ENCODE assay signal across 8 cellular contexts in the genomic region with DNA sequence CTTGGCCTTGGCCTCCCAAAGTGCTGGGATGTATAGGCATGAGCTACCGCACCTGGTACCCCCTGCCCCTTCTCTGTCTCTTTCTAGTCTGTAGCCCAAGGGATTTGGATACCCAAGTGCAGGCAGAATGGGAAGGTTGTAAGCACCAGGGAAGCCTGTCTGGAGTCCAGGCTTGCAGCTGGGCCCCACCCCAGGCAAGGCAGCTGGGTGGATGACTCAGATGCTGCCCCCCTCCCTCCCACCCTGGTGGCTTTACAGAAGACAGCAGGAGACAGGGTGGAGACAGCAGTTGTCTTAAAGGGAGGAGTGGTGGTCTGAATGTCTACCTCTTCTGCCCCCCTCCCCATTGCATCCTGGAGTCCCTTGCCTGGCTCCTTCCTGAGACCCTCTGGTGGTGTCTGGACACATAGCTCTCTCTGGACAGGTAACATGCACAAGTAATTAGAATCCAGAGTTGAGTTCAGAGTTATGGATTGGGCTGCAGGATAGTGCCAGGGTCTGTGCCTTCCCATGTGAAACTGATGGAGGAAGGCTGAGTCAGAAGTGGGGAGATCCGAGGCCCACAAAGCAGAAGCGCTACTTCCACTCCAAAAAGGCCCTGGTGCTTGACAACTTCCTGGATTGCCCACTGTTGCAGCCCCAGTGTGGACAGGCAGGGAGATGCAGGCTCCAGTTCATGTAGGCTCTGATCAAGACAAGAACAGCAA. TPM values are rescaled to one million over a fixed set of nuclear protein-coding genes. Genes with fewer than 3 reads are reported as not detected.
A peak's percentile ranks its signal among the peaks of the same experiment; 100 is the strongest.
DNase-seq lines count a peak whose midpoint lies in the region; ATAC-seq and TF ChIP-seq lines count a peak whose summit lies in the region.

No MANE protein-coding gene starts in this region.

- peaks cover 61% of the 10 kb centered on the region for H3K4me1 Mint-ChIP-seq in WTC11
- peaks cover 31% of the 10 kb centered on the region for H3K4me1 Mint-ChIP-seq in glutamatergic neuron (ENCODE audit: low read depth, unreplicated experiment)
- H3K4me1 Mint-ChIP-seq in stimulated activated naive B cell treated with anti-CD40 and anti-IgM and Interleukin-4, amounts not matched to agents 10 μg/mL and 1 μg/mL and 100 μg/mL, for 72 hours = peaks cover 50 to 69% of the 10 kb centered on the region in 2 donors

- ATAC-seq in WTC11 = no peak
- peak; percentile 71 to 78 for ATAC-seq in stimulated activated naive B cell treated with anti-CD40 and anti-IgM and Interleukin-4, amounts not matched to agents 10 μg/mL and 1 μg/mL and 100 μg/mL, for 72 hours (replicated peaks)
- no peak for ATAC-seq in GM21360 (IDR thresholded peaks at IDR 0.05; ENCODE audit: unreplicated experiment)

- DNase-seq in A172 (ENCODE audit: low spot score) = peak; percentile 93
- peak; percentile 74 to 85 for DNase-seq in HL-60 (ENCODE audit: low read depth in 1 of 2, low spot score in 1 of 2)
- no peak for DNase-seq in WTC11 (ENCODE audit: low spot score)
- DNase-seq in glutamatergic neuron = no peak
- no peak for DNase-seq in stimulated activated naive B cell treated with anti-CD40 and anti-IgM and Interleukin-4, amounts not matched to agents 10 μg/mL and 1 μg/mL and 100 μg/mL, for 72 hours
- DNase-seq in GM19240 (ENCODE audit: insufficient read length, low spot score) = no peak
- no peak for DNase-seq in NCI-H524 treated with DMSO at 0.1 percent for 48 hours (lab: John Stamatoyannopoulos, UW)

- no peaks in the 10 kb centered on the region for H3K9me3 Mint-ChIP-seq in WTC11
- H3K9me3 Mint-ChIP-seq in glutamatergic neuron (ENCODE audit: unreplicated experiment) = peaks cover 2% of the 10 kb centered on the region
- H3K9me3 Mint-ChIP-seq in stimulated activated naive B cell treated with anti-CD40 and anti-IgM and Interleukin-4, amounts not matched to agents 10 μg/mL and 1 μg/mL and 100 μg/mL, for 72 hours = no peaks in the 10 kb centered on the region

- H3K27me3 ChIP-seq in HL-60 (ENCODE audit: insufficient read depth, poor library complexity, severe bottlenecking) = no peaks in the 10 kb centered on the region

- H3K27ac ChIP-seq in HL-60 (replicated peaks) = no peak overlapping the region

- H3K27me3 Mint-ChIP-seq in WTC11 (ENCODE audit: low read depth) (peaks cover 8% of the 10 kb centered on the region), glutamatergic neuron (ENCODE audit: unreplicated experiment) (peaks cover 5% of the 10 kb centered on the region)
- H3K27me3 Mint-ChIP-seq in stimulated activated naive B cell treated with anti-CD40 and anti-IgM and Interleukin-4, amounts not matched to agents 10 μg/mL and 1 μg/mL and 100 μg/mL, for 72 hours = peaks cover 0 to 16% of the 10 kb centered on the region in 2 donors

- H3K36me3 Mint-ChIP-seq in WTC11 (no peaks in the 10 kb centered on the region), glutamatergic neuron (ENCODE audit: unreplicated experiment) (no peaks in the 10 kb centered on the region)
- H3K36me3 Mint-ChIP-seq in stimulated activated naive B cell treated with anti-CD40 and anti-IgM and Interleukin-4, amounts not matched to agents 10 μg/mL and 1 μg/mL and 100 μg/mL, for 72 hours = peaks cover 14 to 34% of the 10 kb centered on the region in 2 donors

- no peak overlapping the region for H3K4me3 Mint-ChIP-seq in WTC11
- no peak overlapping the region for H3K4me3 Mint-ChIP-seq in glutamatergic neuron (ENCODE audit: unreplicated experiment)
- peak overlapping the region; percentile 55 to 72 for H3K4me3 Mint-ChIP-seq in stimulated activated naive B cell treated with anti-CD40 and anti-IgM and Interleukin-4, amounts not matched to agents 10 μg/mL and 1 μg/mL and 100 μg/mL, for 72 hours

- H3K4me3 ChIP-seq in HL-60 (replicated peaks; ENCODE audit: insufficient read depth, low read length) = no peak overlapping the region

- 0 out of 2 replicates have a peak overlapping the region, but pooled peaks have one; percentile 29 for H3K27ac Mint-ChIP-seq in WTC11
- peak overlapping the region; percentile 55 for H3K27ac Mint-ChIP-seq in glutamatergic neuron (ENCODE audit: unreplicated experiment)
- H3K27ac Mint-ChIP-seq in stimulated activated naive B cell treated with anti-CD40 and anti-IgM and Interleukin-4, amounts not matched to agents 10 μg/mL and 1 μg/mL and 100 μg/mL, for 72 hours = peak overlapping the region; percentile 72

- peak; percentile 7 for TF ChIP-seq CTCF in HL-60 (IDR thresholded peaks at IDR 0.05; ENCODE audit: insufficient read depth, low read length)
- no peak for TF ChIP-seq CTCF in WTC11 (IDR thresholded peaks at IDR 0.05)
- TF ChIP-seq CTCF in glutamatergic neuron (IDR thresholded peaks at IDR 0.05; ENCODE audit: partially characterized antibody, unreplicated experiment) = no peak

- CTCF ChIA-PET in WTC11 (lab: Charles Lee) = interaction anchor here (1.0 to 28.0 kb wide), 3 partner anchors 10 to 54 kb away, joined by 3 to 1176 read pairs (median 29); partner anchors contain the start of gene MEX3A

- POLR2A ChIA-PET in WTC11 (lab: Charles Lee) = no interaction called here

TF ChIP-seq in WTC11, 78 proteins besides CTCF, POLR2A, EP300 and RAD21:
- TF ChIP-seq, protein P1, sequence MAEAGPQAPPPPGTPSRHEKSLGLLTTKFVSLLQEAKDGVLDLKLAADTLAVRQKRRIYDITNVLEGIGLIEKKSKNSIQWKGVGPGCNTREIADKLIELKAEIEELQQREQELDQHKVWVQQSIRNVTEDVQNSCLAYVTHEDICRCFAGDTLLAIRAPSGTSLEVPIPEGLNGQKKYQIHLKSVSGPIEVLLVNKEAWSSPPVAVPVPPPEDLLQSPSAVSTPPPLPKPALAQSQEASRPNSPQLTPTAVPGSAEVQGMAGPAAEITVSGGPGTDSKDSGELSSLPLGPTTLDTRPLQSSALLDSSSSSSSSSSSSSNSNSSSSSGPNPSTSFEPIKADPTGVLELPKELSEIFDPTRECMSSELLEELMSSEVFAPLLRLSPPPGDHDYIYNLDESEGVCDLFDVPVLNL (CRISPR knock-in tag; IDR thresholded peaks at IDR 0.05; ENCODE audit: borderline replicate concordance, low read depth) = no peak
- TF ChIP-seq MXD4 (CRISPR knock-in tag; IDR thresholded peaks at IDR 0.05; ENCODE audit: borderline replicate concordance) (no peak), NFE2L1 (CRISPR knock-in tag; IDR thresholded peaks at IDR 0.05) (no peak), ZSCAN18 (CRISPR knock-in tag; IDR thresholded peaks at IDR 0.05) (no peak), GTF2I (CRISPR knock-in tag; conservative IDR thresholded peaks at IDR 0.05) (no peak)

RNA-seq across cellular contexts. Expression of gene LMNA, which starts 5.1 kb away (rescaled TPM):
- 1,695 and 2,065 TPM in 2 replicates for total RNA-seq in A172 (2014; rRNA removed; shearing (Covaris generic))
- total RNA-seq in WTC11 (2021) (40.7 to 68.8 TPM (median 46.2 TPM) in 3 replicates), glutamatergic neuron (ENCODE audit: unreplicated experiment) (47.7 TPM)

RNA-seq across cellular contexts. Expression of gene SEMA4A, which starts 33.7 kb away (rescaled TPM):
- 0.31 TPM in 1 of 2 replicates, not detected in the other for total RNA-seq in A172 (2014; rRNA removed; shearing (Covaris generic))
- 6.9 to 12.4 TPM (median 8.7 TPM) in 3 replicates for total RNA-seq in WTC11 (2021)
- 4.0 TPM for total RNA-seq in glutamatergic neuron (ENCODE audit: unreplicated experiment)

RNA-seq across cellular contexts. Expression of gene MEX3A, which starts 37.4 kb away (rescaled TPM):
- 11.2 and 12.5 TPM in 2 replicates for total RNA-seq in A172 (2014; rRNA removed; shearing (Covaris generic))
- total RNA-seq in WTC11 (2021) (66.3 to 79.1 TPM (median 70.6 TPM) in 3 replicates), glutamatergic neuron (ENCODE audit: unreplicated experiment) (114 TPM)

RNA-seq across cellular contexts. Expression of gene RAB25, which starts 58.7 kb away (rescaled TPM):
- 0.12 TPM in 1 of 2 replicates, not detected in the other for total RNA-seq in A172 (2014; rRNA removed; shearing (Covaris generic))
- total RNA-seq in WTC11 (2021) = 61.9 to 82.8 TPM (median 82.5 TPM) in 3 replicates
- total RNA-seq in glutamatergic neuron (ENCODE audit: unreplicated experiment) = not detected

Comparison
In these comparisons a context has a peak if more than half of its experiments do, and no peak if none do; other contexts are left out.
1. DNase-seq: peak in A172 (single experiment) and HL-60 (2 of 2); none in WTC11 (single experiment), glutamatergic neuron (single experiment), stimulated activated naive B cell treated with anti-CD40 and anti-IgM and Interleukin-4, amounts not matched to agents 10 μg/mL and 1 μg/mL and 100 μg/mL, for 72 hours (single experiment), GM19240 (single experiment) and NCI-H524 treated with DMSO at 0.1 percent for 48 hours (single experiment).
2. ATAC-seq: peak in stimulated activated naive B cell treated with anti-CD40 and anti-IgM and Interleukin-4, amounts not matched to agents 10 μg/mL and 1 μg/mL and 100 μg/mL, for 72 hours (2 of 2); none in WTC11 (single experiment) and GM21360 (single experiment).
3. H3K4me3 Mint-ChIP-seq: peak in stimulated activated naive B cell treated with anti-CD40 and anti-IgM and Interleukin-4, amounts not matched to agents 10 μg/mL and 1 μg/mL and 100 μg/mL, for 72 hours (2 of 2); none in WTC11 (single experiment) and glutamatergic neuron (single experiment).
4. RNA of gene LMNA, which starts 5.1 kb away (total RNA-seq): 1,695 to 2,065 TPM in A172; 40.7 to 68.8 TPM in WTC11 and 47.7 TPM in glutamatergic neuron (single experiment); every median in the first group is over 10 times any median in the second.
5. Peak in every context shown above with its lines, with median percentiles within 50 percentile points of each other: H3K27ac Mint-ChIP-seq.